1 cellular context compared by ENCODE assay signal in the genomic region with DNA sequence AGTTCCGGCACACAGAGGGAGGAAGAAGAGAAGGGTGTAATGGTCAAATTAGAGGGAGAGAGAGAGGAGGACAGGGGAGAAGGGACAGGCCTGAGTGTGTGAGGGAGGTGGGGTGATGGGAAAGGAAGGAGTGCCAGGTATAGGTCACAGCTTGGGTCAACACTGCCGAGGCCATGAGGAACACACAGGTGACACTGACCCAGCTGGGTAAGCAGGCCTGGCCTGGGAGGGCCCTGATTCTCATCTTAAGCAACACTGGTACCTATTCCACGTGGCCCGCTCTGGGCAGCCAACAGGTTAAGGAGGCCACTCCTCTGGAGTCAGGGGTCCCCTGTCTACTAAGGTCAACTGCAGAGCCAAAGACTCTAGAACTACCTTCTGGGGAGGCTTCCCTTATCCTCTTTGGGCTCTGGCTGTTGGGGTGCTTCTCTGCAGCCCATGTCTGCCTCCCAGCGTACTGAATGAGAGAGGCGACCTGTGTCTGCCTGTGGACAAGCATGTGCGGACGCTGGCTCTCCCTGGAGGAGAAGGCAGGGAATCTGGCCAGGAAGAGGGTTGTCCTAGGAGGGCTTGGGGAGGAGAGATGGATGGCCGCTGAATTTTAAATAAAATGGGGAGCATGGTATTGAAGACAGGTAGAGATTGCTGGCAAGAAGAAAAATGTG.
TF ChIP-seq lines count a peak whose summit lies in the region.

No MANE protein-coding gene starts in this region.

TF ChIP-seq in SK-N-SH treated with all-trans-retinoic acid at 6 μM for 48 hours, 23 proteins besides CTCF, POLR2A, EP300 and RAD21 (continued from another document):
- TF ChIP-seq, protein P1, sequence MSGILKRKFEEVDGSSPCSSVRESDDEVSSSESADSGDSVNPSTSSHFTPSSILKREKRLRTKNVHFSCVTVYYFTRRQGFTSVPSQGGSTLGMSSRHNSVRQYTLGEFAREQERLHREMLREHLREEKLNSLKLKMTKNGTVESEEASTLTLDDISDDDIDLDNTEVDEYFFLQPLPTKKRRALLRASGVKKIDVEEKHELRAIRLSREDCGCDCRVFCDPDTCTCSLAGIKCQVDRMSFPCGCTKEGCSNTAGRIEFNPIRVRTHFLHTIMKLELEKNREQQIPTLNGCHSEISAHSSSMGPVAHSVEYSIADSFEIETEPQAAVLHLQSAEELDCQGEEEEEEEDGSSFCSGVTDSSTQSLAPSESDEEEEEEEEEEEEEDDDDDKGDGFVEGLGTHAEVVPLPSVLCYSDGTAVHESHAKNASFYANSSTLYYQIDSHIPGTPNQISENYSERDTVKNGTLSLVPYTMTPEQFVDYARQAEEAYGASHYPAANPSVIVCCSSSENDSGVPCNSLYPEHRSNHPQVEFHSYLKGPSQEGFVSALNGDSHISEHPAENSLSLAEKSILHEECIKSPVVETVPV (CRISPR knock-in tag; IDR thresholded peaks at IDR 0.05), result no peak
- TF ChIP-seq ZC3H10 (CRISPR knock-in tag; IDR thresholded peaks at IDR 0.05), result no peak
- no peak for TF ChIP-seq BACH2 (CRISPR knock-in tag; IDR thresholded peaks at IDR 0.05; ENCODE audit: borderline replicate concordance)
- no peak for TF ChIP-seq CSDC2 (CRISPR knock-in tag; IDR thresholded peaks at IDR 0.05)
- TF ChIP-seq, protein P2, sequence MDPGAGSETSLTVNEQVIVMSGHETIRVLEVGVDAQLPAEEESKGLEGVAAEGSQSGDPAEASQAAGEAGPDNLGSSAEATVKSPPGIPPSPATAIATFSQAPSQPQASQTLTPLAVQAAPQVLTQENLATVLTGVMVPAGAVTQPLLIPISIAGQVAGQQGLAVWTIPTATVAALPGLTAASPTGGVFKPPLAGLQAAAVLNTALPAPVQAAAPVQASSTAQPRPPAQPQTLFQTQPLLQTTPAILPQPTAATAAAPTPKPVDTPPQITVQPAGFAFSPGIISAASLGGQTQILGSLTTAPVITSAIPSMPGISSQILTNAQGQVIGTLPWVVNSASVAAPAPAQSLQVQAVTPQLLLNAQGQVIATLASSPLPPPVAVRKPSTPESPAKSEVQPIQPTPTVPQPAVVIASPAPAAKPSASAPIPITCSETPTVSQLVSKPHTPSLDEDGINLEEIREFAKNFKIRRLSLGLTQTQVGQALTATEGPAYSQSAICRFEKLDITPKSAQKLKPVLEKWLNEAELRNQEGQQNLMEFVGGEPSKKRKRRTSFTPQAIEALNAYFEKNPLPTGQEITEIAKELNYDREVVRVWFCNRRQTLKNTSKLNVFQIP (CRISPR knock-in tag; IDR thresholded peaks at IDR 0.05; ENCODE audit: borderline replicate concordance, low read depth), result no peak
- TF ChIP-seq ZNF565 (CRISPR knock-in tag; conservative IDR thresholded peaks at IDR 0.05; ENCODE audit: low read depth), result no peak
- TF ChIP-seq ZNF70 (CRISPR knock-in tag; IDR thresholded peaks at IDR 0.05), result no peak
- TF ChIP-seq, protein P3, sequence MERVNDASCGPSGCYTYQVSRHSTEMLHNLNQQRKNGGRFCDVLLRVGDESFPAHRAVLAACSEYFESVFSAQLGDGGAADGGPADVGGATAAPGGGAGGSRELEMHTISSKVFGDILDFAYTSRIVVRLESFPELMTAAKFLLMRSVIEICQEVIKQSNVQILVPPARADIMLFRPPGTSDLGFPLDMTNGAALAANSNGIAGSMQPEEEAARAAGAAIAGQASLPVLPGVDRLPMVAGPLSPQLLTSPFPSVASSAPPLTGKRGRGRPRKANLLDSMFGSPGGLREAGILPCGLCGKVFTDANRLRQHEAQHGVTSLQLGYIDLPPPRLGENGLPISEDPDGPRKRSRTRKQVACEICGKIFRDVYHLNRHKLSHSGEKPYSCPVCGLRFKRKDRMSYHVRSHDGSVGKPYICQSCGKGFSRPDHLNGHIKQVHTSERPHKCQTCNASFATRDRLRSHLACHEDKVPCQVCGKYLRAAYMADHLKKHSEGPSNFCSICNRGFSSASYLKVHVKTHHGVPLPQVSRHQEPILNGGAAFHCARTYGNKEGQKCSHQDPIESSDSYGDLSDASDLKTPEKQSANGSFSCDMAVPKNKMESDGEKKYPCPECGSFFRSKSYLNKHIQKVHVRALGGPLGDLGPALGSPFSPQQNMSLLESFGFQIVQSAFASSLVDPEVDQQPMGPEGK (CRISPR knock-in tag; IDR thresholded peaks at IDR 0.05; ENCODE audit: borderline replicate concordance), result no peak
- no peak for TF ChIP-seq TOX (CRISPR knock-in tag; IDR thresholded peaks at IDR 0.05; ENCODE audit: borderline replicate concordance)
- TF ChIP-seq PPARA (CRISPR knock-in tag; IDR thresholded peaks at IDR 0.05; ENCODE audit: borderline replicate concordance), result no peak
- TF ChIP-seq, protein P4, sequence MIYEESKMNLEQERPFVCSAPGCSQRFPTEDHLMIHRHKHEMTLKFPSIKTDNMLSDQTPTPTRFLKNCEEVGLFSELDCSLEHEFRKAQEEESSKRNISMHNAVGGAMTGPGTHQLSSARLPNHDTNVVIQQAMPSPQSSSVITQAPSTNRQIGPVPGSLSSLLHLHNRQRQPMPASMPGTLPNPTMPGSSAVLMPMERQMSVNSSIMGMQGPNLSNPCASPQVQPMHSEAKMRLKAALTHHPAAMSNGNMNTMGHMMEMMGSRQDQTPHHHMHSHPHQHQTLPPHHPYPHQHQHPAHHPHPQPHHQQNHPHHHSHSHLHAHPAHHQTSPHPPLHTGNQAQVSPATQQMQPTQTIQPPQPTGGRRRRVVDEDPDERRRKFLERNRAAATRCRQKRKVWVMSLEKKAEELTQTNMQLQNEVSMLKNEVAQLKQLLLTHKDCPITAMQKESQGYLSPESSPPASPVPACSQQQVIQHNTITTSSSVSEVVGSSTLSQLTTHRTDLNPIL (CRISPR knock-in tag; IDR thresholded peaks at IDR 0.05; ENCODE audit: low read depth), result no peak
